Comparison of ENCODE assay signal across 8 cellular contexts in genomic region chr5:80967500-80968181, GRCh38. TPM values are rescaled to one million over a fixed set of nuclear protein-coding genes. Genes with fewer than 3 reads are reported as not detected.
DNase-seq lines count a peak whose midpoint lies in the region; ATAC-seq lines count a peak whose summit lies in the region.

No MANE protein-coding gene starts in this region.

- no peaks in the 10 kb centered on the region for H3K9me3 Mint-ChIP-seq in stimulated activated naive CD8-positive, alpha-beta T cell treated with anti-CD3 and anti-CD28 coated beads, Interleukin-15, amount 100 ng/mL, for 72 hours

- peak overlapping the region; percentile 34 to 44 for H3K4me3 Mint-ChIP-seq in stimulated activated naive CD8-positive, alpha-beta T cell treated with anti-CD3 and anti-CD28 coated beads, Interleukin-15, amount 100 ng/mL, for 72 hours

- no peaks in the 10 kb centered on the region for H3K27me3 Mint-ChIP-seq in stimulated activated naive CD8-positive, alpha-beta T cell treated with anti-CD3 and anti-CD28 coated beads, Interleukin-15, amount 100 ng/mL, for 72 hours

- peak; percentile 27 for DNase-seq in DMS53 (lab: John Stamatoyannopoulos, UW)
- DNase-seq in DMS53 treated with DMSO at 0.1 percent for 48 hours (lab: John Stamatoyannopoulos, UW; ENCODE audit: unreplicated experiment), result no peak
- DNase-seq in SW480 (ENCODE audit: low spot score), result peak; percentile 25
- peak; percentile 88 for DNase-seq in glomerular endothelial cell (ENCODE audit: extremely low read depth, low read depth, low spot score)
- no peak for DNase-seq in stimulated activated naive CD8-positive, alpha-beta T cell treated with anti-CD3 and anti-CD28 coated beads, Interleukin-15, amount 100 ng/mL, for 72 hours
- DNase-seq in NCI-H82 treated with DMSO at 0.1 percent for 48 hours (lab: John Stamatoyannopoulos, UW; ENCODE audit: unreplicated experiment), result no peak
- DNase-seq in SKM-1 treated with dmso at 0.1 percent for 144 hours (lab: John Stamatoyannopoulos, UW; ENCODE audit: unreplicated experiment), result no peak

- peak; percentile 85 for ATAC-seq in stimulated activated naive CD8-positive, alpha-beta T cell treated with anti-CD3 and anti-CD28 coated beads, Interleukin-15, amount 100 ng/mL, for 72 hours
- no peak for ATAC-seq in HG03039 (IDR thresholded peaks at IDR 0.05; ENCODE audit: unreplicated experiment)

- H3K27ac Mint-ChIP-seq in stimulated activated naive CD8-positive, alpha-beta T cell treated with anti-CD3 and anti-CD28 coated beads, Interleukin-15, amount 100 ng/mL, for 72 hours, result peak overlapping the region in 1 of 2 donors; percentile 44

- peaks cover 79% of the 10 kb centered on the region for H3K4me1 Mint-ChIP-seq in stimulated activated naive CD8-positive, alpha-beta T cell treated with anti-CD3 and anti-CD28 coated beads, Interleukin-15, amount 100 ng/mL, for 72 hours

RNA-seq across cellular contexts. Expression of gene RASGRF2, which starts 7.5 kb away (rescaled TPM):
- total RNA-seq in glomerular endothelial cell, result 13.0 and 15.8 TPM in 2 replicates

Comparison
In these comparisons a context has a peak if more than half of its experiments do, and no peak if none do; other contexts are left out.
1. DNase-seq: peak in DMS53 (single experiment), SW480 (single experiment) and glomerular endothelial cell (single experiment); none in DMS53 treated with DMSO at 0.1 percent for 48 hours (single experiment), stimulated activated naive CD8-positive, alpha-beta T cell treated with anti-CD3 and anti-CD28 coated beads, Interleukin-15, amount 100 ng/mL, for 72 hours (0 of 2), NCI-H82 treated with DMSO at 0.1 percent for 48 hours (single experiment) and SKM-1 treated with dmso at 0.1 percent for 144 hours (single experiment).